In genomic region chr1:187338762-187339412, GRCh38 we compare ENCODE assay signal across 17 cellular contexts.
DNase-seq lines count a peak whose midpoint lies in the region; TF ChIP-seq lines count a peak whose summit lies in the region.
"Had no signal": no experiment of that assay in that cellular context is flagged by ENCODE, and none has a peak within 500 bp of the region (broad histone marks: within the 10 kb centered on the region; RNA-seq: fewer than 3 reads in every experiment).

No MANE protein-coding gene starts in this region.

- no peak overlapping the region for H3K27ac ChIP-seq in SU-DHL-6 (ENCODE audit: low read depth, low read length)
- H3K27ac ChIP-seq: C4-2B, Peyer's patch had no signal

- H3K9me3 ChIP-seq in BE2C: no peaks in the 10 kb centered on the region
- H3K9me3 ChIP-seq in SU-DHL-6 (ENCODE audit: insufficient read depth, low read length): no peaks in the 10 kb centered on the region
- H3K9me3 ChIP-seq: Peyer's patch, SK-N-SH had no signal

- TF ChIP-seq CTCF in BE2C (IDR thresholded peaks at IDR 0.05; ENCODE audit: low read depth, low read length) (peak; percentile 25), SU-DHL-6 (IDR thresholded peaks at IDR 0.05; ENCODE audit: insufficient read depth, low read length, poor library complexity, severe bottlenecking) (no peak), mesothelial cell of epicardium (IDR thresholded peaks at IDR 0.05; ENCODE audit: unreplicated experiment) (no peak)

- peaks cover 10% of the 10 kb centered on the region for H3K4me1 Mint-ChIP-seq in mesothelial cell of epicardium

- no peaks in the 10 kb centered on the region for H3K27me3 Mint-ChIP-seq in mesothelial cell of epicardium (ENCODE audit: low read depth)

- no peak overlapping the region for H3K9ac ChIP-seq in SU-DHL-6 (ENCODE audit: low read length)
- H3K9ac ChIP-seq: SK-N-SH had no signal

- peaks cover 13% of the 10 kb centered on the region for H3K9me3 Mint-ChIP-seq in mesothelial cell of epicardium

- H3K79me2 ChIP-seq in SU-DHL-6 (ENCODE audit: insufficient read depth, low read length): no peaks in the 10 kb centered on the region

- H3K4me3 ChIP-seq in BE2C (ENCODE audit: low read depth, low read length) (no peak overlapping the region), SU-DHL-6 (ENCODE audit: insufficient read depth, low read length, poor library complexity, severe bottlenecking) (no peak overlapping the region)
- H3K4me3 ChIP-seq: Peyer's patch had no signal

- no peaks in the 10 kb centered on the region for H3F3A ChIP-seq in SU-DHL-6 (ENCODE audit: insufficient read depth)

- no peak overlapping the region for H3K27ac Mint-ChIP-seq in mesothelial cell of epicardium

- H3K9me2 ChIP-seq in SU-DHL-6 (replicated peaks; ENCODE audit: insufficient read depth, low read length): no peaks in the 10 kb centered on the region; the same call in 1 of the 2 replicates
- H3K9me2 ChIP-seq: SK-N-SH had no signal

- peak overlapping the region; percentile 11 for H2AFZ ChIP-seq in SU-DHL-6 (ENCODE audit: low read depth, low read length, severe bottlenecking)

- H3K27me3 ChIP-seq in BE2C (no peaks in the 10 kb centered on the region), SU-DHL-6 (ENCODE audit: low read length) (no peaks in the 10 kb centered on the region)
- H3K27me3 ChIP-seq: Peyer's patch had no signal

- DNase-seq in BE2C: no peak
- peak; percentile 14 for DNase-seq in HS-27A (ENCODE audit: low read depth)
- DNase-seq in iPS-NIHi7 (ENCODE audit: extremely low spot score): peak; percentile 13
- DNase-seq in mesothelial cell of epicardium (ENCODE audit: low spot score in 2 of 2, unreplicated experiment in 2 of 2): no peak
- DNase-seq in GDM1 (lab: John Stamatoyannopoulos, UW): no peak
- no peak for DNase-seq in inferior parietal cortex (ENCODE audit: extremely low spot score)
- DNase-seq in NCI-H187 (lab: John Stamatoyannopoulos, UW): no peak
- DNase-seq: KBM-7, NCI-H1048, NCI-H1436 treated with DMSO at 0.1 percent for 48 hours, NCI-H2081, NCI-H524, Peyer's patch, Right ventricle myocardium superior, SK-N-SH had no signal

- no peaks in the 10 kb centered on the region for H4K20me1 ChIP-seq in SU-DHL-6 (ENCODE audit: low read depth, low read length)

- H3K36me3 Mint-ChIP-seq in mesothelial cell of epicardium: no peaks in the 10 kb centered on the region

- H3K36me3 ChIP-seq in BE2C (no peaks in the 10 kb centered on the region), SU-DHL-6 (ENCODE audit: low read length) (no peaks in the 10 kb centered on the region)
- H3K36me3 ChIP-seq: Peyer's patch had no signal

- H3K4me1 ChIP-seq in BE2C: peaks cover 5% of the 10 kb centered on the region
- H3K4me1 ChIP-seq: Peyer's patch had no signal

- H3K4me2 ChIP-seq in SU-DHL-6 (ENCODE audit: low read depth, low read length, poor library complexity, severe bottlenecking): no peak overlapping the region
- H3K4me2 ChIP-seq: SK-N-SH had no signal

- H3K4me3 Mint-ChIP-seq in mesothelial cell of epicardium: no peak overlapping the region

Comparison
In these comparisons a context has a peak if more than half of its experiments do, and no peak if none do; other contexts are left out.
1. DNase-seq: peak in HS-27A (single experiment) and iPS-NIHi7 (single experiment); none in BE2C (single experiment), mesothelial cell of epicardium (0 of 2), GDM1 (single experiment), inferior parietal cortex (single experiment) and NCI-H187 (0 of 2).